In genomic region chr20:20606046-20606445, GRCh38 we compare ENCODE assay signal across 15 cellular contexts.
"Had no signal": no experiment of that assay in that cellular context is flagged by ENCODE, and none has a peak within 500 bp of the region (broad histone marks: within the 10 kb centered on the region; RNA-seq: fewer than 3 reads in every experiment).

No MANE protein-coding gene starts in this region.

- H3K4me2 ChIP-seq: hepatocyte had no signal

- FAIRE-seq: colon, urothelium cell line had no signal

- H3K9me3 Mint-ChIP-seq: activated CD8-positive, alpha-beta T cell treated with anti-CD3 and anti-CD28 coated beads for 36 hours; naive thymus-derived CD8-positive, alpha-beta T cell had no signal

- DNase-seq: activated CD4-positive, alpha-beta T cell treated with anti-CD3 and anti-CD28 coated beads for 4 hours; activated CD8-positive, alpha-beta memory T cell treated with anti-CD3 and anti-CD28 coated beads, Interleukin-2, amount 50 U/mL, for 4 hours; activated CD8-positive, alpha-beta T cell treated with anti-CD3 and anti-CD28 coated beads for 36 hours; effector CD4-positive, alpha-beta T cell; erythroblast; naive thymus-derived CD8-positive, alpha-beta T cell; posterior cingulate gyrus; stimulated activated CD4-positive, alpha-beta T cell treated with anti-CD3 and anti-CD28 coated beads, Interleukin-15, amount 100 ng/mL, for 24 hours; stimulated activated CD4-positive, alpha-beta T cell treated with anti-CD3 and anti-CD28 coated beads, Interleukin-4, amount 100 ng/mL, for 24 hours; T-helper 9 cell had no signal

- H2AFZ ChIP-seq: hepatocyte had no signal

- H3K79me2 ChIP-seq: hepatocyte had no signal

- H3K27me3 ChIP-seq: cardiac muscle cell, hepatocyte had no signal

- H3K4me3 ChIP-seq: cardiac muscle cell, hepatocyte, lung had no signal

- H3K27me3 Mint-ChIP-seq: activated CD8-positive, alpha-beta T cell treated with anti-CD3 and anti-CD28 coated beads for 36 hours; naive thymus-derived CD8-positive, alpha-beta T cell had no signal

- H3K4me3 Mint-ChIP-seq: activated CD8-positive, alpha-beta T cell treated with anti-CD3 and anti-CD28 coated beads for 36 hours; naive thymus-derived CD8-positive, alpha-beta T cell had no signal

- H3K27ac ChIP-seq: cardiac muscle cell, hepatocyte had no signal
